In genomic region chr13:98416408-98416807, GRCh38 we compare ENCODE assay signal across 14 cellular contexts.
DNase-seq lines count a peak whose midpoint lies in the region; ATAC-seq and TF ChIP-seq lines count a peak whose summit lies in the region.
"Had no signal": no experiment of that assay in that cellular context is flagged by ENCODE, and none has a peak within 500 bp of the region (broad histone marks: within the 10 kb centered on the region; RNA-seq: fewer than 3 reads in every experiment).

No MANE protein-coding gene starts in this region.

- no peaks in the 10 kb centered on the region for H3K9me3 ChIP-seq in mucosa of rectum (ENCODE audit: control insufficient read depth in 2 of 2, low read length in 2 of 2)
- no peaks in the 10 kb centered on the region for H3K9me3 ChIP-seq in osteoblast (ENCODE audit: low read depth, low read length)
- H3K9me3 ChIP-seq: esophagus muscularis mucosa had no signal

- TF ChIP-seq CTCF in osteoblast (IDR thresholded peaks at IDR 0.05; ENCODE audit: extremely low read depth, low read depth, low read length): no peak

- H3K4me3 ChIP-seq in mucosa of rectum (ENCODE audit: low read length in 2 of 2) (no peak overlapping the region), osteoblast (ENCODE audit: insufficient read depth, low read length) (no peak overlapping the region)
- H3K4me3 ChIP-seq: esophagus muscularis mucosa had no signal

- H3K27me3 ChIP-seq in mucosa of rectum (ENCODE audit: control insufficient read depth in 2 of 2, insufficient read depth in 2 of 2, low read length in 2 of 2) (no peaks in the 10 kb centered on the region), osteoblast (ENCODE audit: insufficient read depth, low read length) (no peaks in the 10 kb centered on the region)
- H3K27me3 ChIP-seq: esophagus muscularis mucosa had no signal

- peak overlapping the region; percentile 45 to 65 for H3K27ac ChIP-seq in mucosa of rectum (ENCODE audit: low read depth in 2 of 2, low read length in 2 of 2)
- no peak overlapping the region for H3K27ac ChIP-seq in osteoblast (ENCODE audit: low read depth, low read length)
- H3K27ac ChIP-seq: esophagus muscularis mucosa had no signal

- ATAC-seq in stimulated activated naive CD8-positive, alpha-beta T cell treated with anti-CD3 and anti-CD28 coated beads, Interleukin-15, Interleukin-2, amounts not matched to agents 100 U/mL and 50 U/mL, for 24 hours: no peak
- ATAC-seq: Right ventricle myocardium inferior had no signal

- peaks cover 0 to 16% of the 10 kb centered on the region in 2 donors for H3K4me1 ChIP-seq in mucosa of rectum (ENCODE audit: control insufficient read depth in 2 of 2, insufficient read depth in 2 of 2, low read length in 2 of 2)
- H3K4me1 ChIP-seq in osteoblast (ENCODE audit: insufficient read depth, low read length): peaks cover 11% of the 10 kb centered on the region
- H3K4me1 ChIP-seq: esophagus muscularis mucosa had no signal

- H4K20me1 ChIP-seq in osteoblast (ENCODE audit: insufficient read depth, low read length): no peaks in the 10 kb centered on the region

- DNase-seq in DMS153 treated with DMSO at 0.1 percent for 48 hours (lab: John Stamatoyannopoulos, UW; ENCODE audit: unreplicated experiment) (peak; percentile 88), NCI-H187 treated with DMSO at 0.1 percent for 48 hours (lab: John Stamatoyannopoulos, UW) (peak; percentile 55), SHP77 (lab: John Stamatoyannopoulos, UW) (peak; percentile 92), osteoblast (ENCODE audit: insufficient read length, low spot score, missing footprints) (no peak), AG20443 (ENCODE audit: low spot score) (no peak), mesenteric fat pad (ENCODE audit: low spot score) (no peak)
- no peak for DNase-seq in stimulated activated naive CD8-positive, alpha-beta T cell treated with anti-CD3 and anti-CD28 coated beads, Interleukin-15, Interleukin-2, amounts not matched to agents 100 U/mL and 50 U/mL, for 24 hours
- DNase-seq: activated CD8-positive, alpha-beta memory T cell treated with anti-CD3 and anti-CD28 coated beads, Interleukin-2, amount 50 U/mL, for 4 hours; AML-193; stimulated activated CD4-positive, alpha-beta T cell treated with anti-CD3 and anti-CD28 coated beads, Interleukin-4, amount 100 ng/mL, for 4 hours; stimulated activated naive CD4-positive, alpha-beta T cell had no signal

- H2AFZ ChIP-seq in osteoblast (ENCODE audit: low read length): no peak overlapping the region

- H3K4me2 ChIP-seq in osteoblast (ENCODE audit: insufficient read depth, low read length): no peak overlapping the region

- H3K79me2 ChIP-seq in osteoblast (ENCODE audit: insufficient read depth, low read length): no peaks in the 10 kb centered on the region

- H3K36me3 ChIP-seq in mucosa of rectum (ENCODE audit: control insufficient read depth in 2 of 2, insufficient read depth in 2 of 2, low read length in 2 of 2) (no peaks in the 10 kb centered on the region), osteoblast (ENCODE audit: insufficient read depth, low read length) (peaks cover 42% of the 10 kb centered on the region)

- H3K9ac ChIP-seq in mucosa of rectum (ENCODE audit: low read depth in 1 of 2, low read length in 2 of 2): no peak overlapping the region

Comparison
In these comparisons a context has a peak if more than half of its experiments do, and no peak if none do; other contexts are left out.
1. DNase-seq: peak in DMS153 treated with DMSO at 0.1 percent for 48 hours (single experiment), NCI-H187 treated with DMSO at 0.1 percent for 48 hours (single experiment) and SHP77 (2 of 2); none in osteoblast (single experiment), AG20443 (single experiment), stimulated activated naive CD8-positive, alpha-beta T cell treated with anti-CD3 and anti-CD28 coated beads, Interleukin-15, Interleukin-2, amounts not matched to agents 100 U/mL and 50 U/mL, for 24 hours (single experiment) and mesenteric fat pad (single experiment).